ENCODE assay signal across 10 cellular contexts in genomic region chr4:152458801-152459302, GRCh38.
A peak's percentile ranks its signal among the peaks of the same experiment; 100 is the strongest.
DNase-seq lines count a peak whose midpoint lies in the region; ATAC-seq, FAIRE-seq and TF ChIP-seq lines count a peak whose summit lies in the region.
"Had no signal": no experiment of that assay in that cellular context is flagged by ENCODE, and none has a peak within 500 bp of the region (broad histone marks: within the 10 kb centered on the region; RNA-seq: fewer than 3 reads in every experiment).

No MANE protein-coding gene starts in this region.

- peaks cover 3% of the 10 kb centered on the region for H3K36me3 Mint-ChIP-seq in IgD-negative memory B cell

- ATAC-seq in K562: no peak

- BruUV-seq in K562 (replicated peaks; lab: Mats Ljungman, UMichigan): no TSS peak

- no peak for TF ChIP-seq CTCF in cardiac muscle cell (IDR thresholded peaks at IDR 0.05; ENCODE audit: low read depth, low read length)
- TF ChIP-seq CTCF in left ventricle myocardium inferior (IDR thresholded peaks at IDR 0.05; ENCODE audit: borderline replicate concordance): no peak
- TF ChIP-seq CTCF in K562 (IDR thresholded peaks at IDR 0.05 in 2 of 3, conservative IDR thresholded peaks at IDR 0.05 in 1 of 3; ENCODE audit: insufficient read depth in 2 of 3, low read depth in 1 of 3, low read length in 3 of 3): no peak
- no peak for TF ChIP-seq CTCF in hepatocyte (IDR thresholded peaks at IDR 0.05; ENCODE audit: poor library complexity)
- no peak for TF ChIP-seq CTCF in transverse colon (IDR thresholded peaks at IDR 0.05)

- TF ChIP-seq EP300 in K562 (IDR thresholded peaks at IDR 0.05; ENCODE audit: low read length): no peak
- TF ChIP-seq EP300 in transverse colon (IDR thresholded peaks at IDR 0.05; ENCODE audit: low read depth): no peak

- no peak for TF ChIP-seq RAD21 in K562 (CRISPR knock-in tag; conservative IDR thresholded peaks at IDR 0.05 in 1 of 2, IDR thresholded peaks at IDR 0.05 in 1 of 2)

- H3K9me3 Mint-ChIP-seq in IgD-negative memory B cell: no peaks in the 10 kb centered on the region

- H3K4me2 ChIP-seq in K562 (ENCODE audit: insufficient read depth, low read length): no peak overlapping the region
- H3K4me2 ChIP-seq in hepatocyte: no peak overlapping the region

- H3K4me3 Mint-ChIP-seq in IgD-negative memory B cell: peak overlapping the region; percentile 1 to 82 (median 28)

- DNase-seq in cardiac muscle cell (ENCODE audit: low read depth in 1 of 2, low spot score in 1 of 2) (peak in 1 of 2 donors; percentile 40), left ventricle myocardium inferior (no peak), K562 (ENCODE audit: extremely low read depth in 1 of 4, low spot score in 3 of 4) (no peak), hepatocyte (ENCODE audit: low spot score) (no peak), NCI-H526 (lab: John Stamatoyannopoulos, UW) (no peak), transverse colon (no peak)
- no peak for DNase-seq in stimulated activated naive CD4-positive, alpha-beta T cell treated with Interleukin-2 at 50 U/mL for 16 hours (lab: John Stamatoyannopoulos, UW)
- DNase-seq: COR-L47, NCI-H1436 had no signal

- TF ChIP-seq POLR2A in K562 (conservative IDR thresholded peaks at IDR 0.05) (no peak), transverse colon (IDR thresholded peaks at IDR 0.05) (no peak)

- POLR2A ChIA-PET in K562 (lab: Yijun Ruan, JAX): interaction anchor here (0.7 kb wide), 1 partner anchor 33 kb away, joined by 3 read pairs; no protein-coding TSS in a partner anchor

- H3K27ac ChIP-seq in cardiac muscle cell (peak overlapping the region; percentile 20), left ventricle myocardium inferior (replicated peaks) (no peak overlapping the region), K562 (ENCODE audit: extremely low read depth, low read depth, low read length) (no peak overlapping the region), hepatocyte (no peak overlapping the region), transverse colon (no peak overlapping the region)

- FAIRE-seq in K562 (lab: Jason Lieb, UNC): no peak

- H3K4me1 ChIP-seq in cardiac muscle cell (ENCODE audit: low read depth) (no peaks in the 10 kb centered on the region), left ventricle myocardium inferior (peaks cover 18% of the 10 kb centered on the region), K562 (replicated peaks in 1 of 2; ENCODE audit: control insufficient read depth in 2 of 2, insufficient read depth in 2 of 2, low read length in 2 of 2) (no peaks in the 10 kb centered on the region; a peak in 4 of 5 replicates), hepatocyte (ENCODE audit: insufficient read depth) (peaks cover 5% of the 10 kb centered on the region), transverse colon (peaks cover 0 to 49% (median 14%) of the 10 kb centered on the region in 4 donors)

- no peaks in the 10 kb centered on the region for H3K27me3 Mint-ChIP-seq in IgD-negative memory B cell

- no peaks in the 10 kb centered on the region for H3K9me1 ChIP-seq in K562 (ENCODE audit: control insufficient read depth, insufficient read depth, low read length)

- peak overlapping the region; percentile 23 to 79 (median 70) for H3K27ac Mint-ChIP-seq in IgD-negative memory B cell

- no peaks in the 10 kb centered on the region for H3K9me2 ChIP-seq in hepatocyte (replicated peaks; ENCODE audit: insufficient read depth)

- peaks cover 51 to 66% (median 64%) of the 10 kb centered on the region in 3 donors for H3K4me1 Mint-ChIP-seq in IgD-negative memory B cell

- in situ Hi-C loops in K562 (cut with MboI) (no loop called here), transverse colon (cut with MboI; ENCODE audit: low pct_ligation_motif_present in 1 of 4, low pct_unique_long_range_greater_than_20kb in 1 of 4, low sequenced_read_pairs in 3 of 4) (no loop called here)

- H3K4me3 ChIP-seq in cardiac muscle cell (no peak overlapping the region), left ventricle myocardium inferior (no peak overlapping the region), K562 (no peak overlapping the region), hepatocyte (no peak overlapping the region), transverse colon (no peak overlapping the region)

- intact Hi-C loops in left ventricle myocardium inferior (cut with micrococcal nuclease): no loop called here
- intact Hi-C loops in K562 (cut with micrococcal nuclease): loop anchor here (5.0 kb wide), 1 partner anchor 278 kb away; no protein-coding TSS in a partner anchor
- intact Hi-C loops in transverse colon (cut with DNase I; ENCODE audit: low total_unique reads): loop anchor here (5.0 kb wide), 1 partner anchor 137 kb away; no protein-coding TSS in a partner anchor

- H3K36me3 ChIP-seq in cardiac muscle cell: no peaks in the 10 kb centered on the region
- H3K36me3 ChIP-seq in left ventricle myocardium inferior: no peaks in the 10 kb centered on the region
- no peaks in the 10 kb centered on the region for H3K36me3 ChIP-seq in K562 (ENCODE audit: control insufficient read depth, insufficient read depth, low read length)
- no peaks in the 10 kb centered on the region for H3K36me3 ChIP-seq in hepatocyte (replicated peaks; ENCODE audit: insufficient read depth, low read depth)
- H3K36me3 ChIP-seq in transverse colon: no peaks in the 10 kb centered on the region

- CTCF ChIA-PET in K562 (lab: Yijun Ruan, JAX; ENCODE audit: low intra/inter-chr PET ratio): no interaction called here

- no peak overlapping the region for H3K9ac ChIP-seq in K562 (ENCODE audit: insufficient read depth in 1 of 2, low read depth in 2 of 2, low read length in 2 of 2)

- H3K27me3 ChIP-seq in cardiac muscle cell (no peaks in the 10 kb centered on the region), left ventricle myocardium inferior (ENCODE audit: low read depth) (no peaks in the 10 kb centered on the region), K562 (ENCODE audit: control insufficient read depth in 2 of 2, insufficient read depth in 2 of 2, low read length in 2 of 2) (no peaks in the 10 kb centered on the region), hepatocyte (no peaks in the 10 kb centered on the region), transverse colon (no peaks in the 10 kb centered on the region)

- peaks cover 27% of the 10 kb centered on the region; the same call in 2 of the 3 replicates for H3K79me2 ChIP-seq in K562 (ENCODE audit: control insufficient read depth, insufficient read depth, low read length)
- H3K79me2 ChIP-seq in hepatocyte: peaks cover 72% of the 10 kb centered on the region

- H4K20me1 ChIP-seq in K562 (replicated peaks; ENCODE audit: control insufficient read depth, insufficient read depth, low read length) (0 out of 2 replicates have a peak, but pooled peaks cover 5% of the 10 kb centered on the region), hepatocyte (ENCODE audit: insufficient read depth, poor library complexity, severe bottlenecking) (no peaks in the 10 kb centered on the region)

- H3K9me3 ChIP-seq in cardiac muscle cell (ENCODE audit: low read depth): no peaks in the 10 kb centered on the region
- H3K9me3 ChIP-seq in left ventricle myocardium inferior (replicated peaks): no peaks in the 10 kb centered on the region
- no peaks in the 10 kb centered on the region for H3K9me3 ChIP-seq in K562 (replicated peaks; ENCODE audit: control insufficient read depth, insufficient read depth, low read depth, low read length)
- H3K9me3 ChIP-seq in hepatocyte (ENCODE audit: low read depth): no peaks in the 10 kb centered on the region
- H3K9me3 ChIP-seq in transverse colon: no peaks in the 10 kb centered on the region

- H2AFZ ChIP-seq in K562 (ENCODE audit: low read depth, low read length): no peak overlapping the region
- no peak overlapping the region for H2AFZ ChIP-seq in hepatocyte

- WGBS in K562 (ENCODE audit: insufficient coverage, low coverage, missing lambda C conversion rate): 56% methylated on average over 1 of the region's 1 CpG
- 96% methylated on average over 1 of the region's 1 CpG for WGBS in hepatocyte (ENCODE audit: low lambda C conversion rate, missing lambda C conversion rate)
- 57 to 77% methylated on average over 1 of the region's 1 CpG for WGBS in transverse colon (ENCODE audit: low coverage in 1 of 2), 2 donors

TF ChIP-seq in K562, 482 proteins besides CTCF, POLR2A, EP300 and RAD21 (continues in another document):
- TF ChIP-seq, protein P1, sequence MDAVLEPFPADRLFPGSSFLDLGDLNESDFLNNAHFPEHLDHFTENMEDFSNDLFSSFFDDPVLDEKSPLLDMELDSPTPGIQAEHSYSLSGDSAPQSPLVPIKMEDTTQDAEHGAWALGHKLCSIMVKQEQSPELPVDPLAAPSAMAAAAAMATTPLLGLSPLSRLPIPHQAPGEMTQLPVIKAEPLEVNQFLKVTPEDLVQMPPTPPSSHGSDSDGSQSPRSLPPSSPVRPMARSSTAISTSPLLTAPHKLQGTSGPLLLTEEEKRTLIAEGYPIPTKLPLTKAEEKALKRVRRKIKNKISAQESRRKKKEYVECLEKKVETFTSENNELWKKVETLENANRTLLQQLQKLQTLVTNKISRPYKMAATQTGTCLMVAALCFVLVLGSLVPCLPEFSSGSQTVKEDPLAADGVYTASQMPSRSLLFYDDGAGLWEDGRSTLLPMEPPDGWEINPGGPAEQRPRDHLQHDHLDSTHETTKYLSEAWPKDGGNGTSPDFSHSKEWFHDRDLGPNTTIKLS (IDR thresholded peaks at IDR 0.05; ENCODE audit: borderline replicate concordance, low read depth): no peak
- peak; percentile 39; the same call in 1 of the 2 replicates for TF ChIP-seq ATF3 (IDR thresholded peaks at IDR 0.05)
- no peak for TF ChIP-seq ATF3 (CRISPR knock-in tag; conservative IDR thresholded peaks at IDR 0.05)
- no peak for TF ChIP-seq C11orf30 (IDR thresholded peaks at IDR 0.05; ENCODE audit: low read depth)
- no peak for TF ChIP-seq TBP (optimal IDR thresholded peaks at IDR 0.05; ENCODE audit: low read depth, low read length)
- no peak for TF ChIP-seq RFX5 (IDR thresholded peaks at IDR 0.05; ENCODE audit: low read depth, low read length)
- peak; percentile 28; the same call in 1 of the 2 replicates for TF ChIP-seq ATF7 (IDR thresholded peaks at IDR 0.05)
- TF ChIP-seq HMBOX1 (IDR thresholded peaks at IDR 0.05): no peak
